In genomic region chr5:97545856-97546570, GRCh38 we compare ENCODE assay signal across 1 cellular context.
TF ChIP-seq lines count a peak whose summit lies in the region.

No MANE protein-coding gene starts in this region.

TF ChIP-seq in WTC11, 78 proteins besides CTCF, POLR2A, EP300 and RAD21 (continued from another document):
- TF ChIP-seq E2F1 (CRISPR knock-in tag; IDR thresholded peaks at IDR 0.05) = no peak
- TF ChIP-seq ATF3 (CRISPR knock-in tag; conservative IDR thresholded peaks at IDR 0.05) = no peak
- no peak for TF ChIP-seq SMAD3 (CRISPR knock-in tag; IDR thresholded peaks at IDR 0.05; ENCODE audit: borderline replicate concordance)
- TF ChIP-seq ELF4 (CRISPR knock-in tag; IDR thresholded peaks at IDR 0.05; ENCODE audit: low read depth) = no peak
TF ChIP-seq in WTC11: peak in this region for 0.
